Comparison of ENCODE assay signal across 9 cellular contexts in the genomic region with DNA sequence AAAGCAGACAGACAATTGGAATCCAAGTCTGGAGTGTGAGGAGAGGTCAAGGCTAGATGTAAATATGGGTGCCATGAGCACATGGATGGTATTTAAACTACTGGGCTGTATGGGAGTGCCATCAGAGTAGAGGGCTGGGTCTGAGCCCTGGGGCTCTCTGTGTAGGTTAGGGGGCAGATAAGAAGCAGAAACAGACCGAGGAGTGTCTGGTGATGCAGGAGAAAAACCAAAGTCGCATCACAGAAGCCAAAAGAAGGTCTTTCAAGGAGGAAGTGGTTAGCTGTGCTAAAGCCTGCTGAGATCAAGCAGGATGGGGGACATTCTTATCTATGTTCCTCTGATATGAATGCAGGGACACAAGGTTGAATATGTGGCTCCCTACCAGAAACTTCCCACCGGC. TPM values are rescaled to one million over a fixed set of nuclear protein-coding genes. Genes with fewer than 3 reads are reported as not detected.
DNase-seq lines count a peak whose midpoint lies in the region; ATAC-seq, FAIRE-seq and TF ChIP-seq lines count a peak whose summit lies in the region.
"Had no signal": no experiment of that assay in that cellular context is flagged by ENCODE, and none has a peak within 500 bp of the region (broad histone marks: within the 10 kb centered on the region; RNA-seq: fewer than 3 reads in every experiment).

No MANE protein-coding gene starts in this region.

- H3K4me3 ChIP-seq in A549 (no peak overlapping the region), body of pancreas (no peak overlapping the region)

- H3K4me1 ChIP-seq in A549 (peaks cover 22% of the 10 kb centered on the region), body of pancreas (peaks cover 40% of the 10 kb centered on the region)

- CTCF ChIA-PET in A549 (lab: Yijun Ruan, JAX) = interaction anchor here (0.6 to 7.1 kb wide), 13 partner anchors 13 to 232 kb away, joined by 3 to 55 read pairs (median 3); a partner anchor contains a TSS

- ATAC-seq in A549 (no peak), GM18861 (IDR thresholded peaks at IDR 0.05; ENCODE audit: unreplicated experiment) (no peak), body of pancreas (no peak), GM18868 (IDR thresholded peaks at IDR 0.05; ENCODE audit: unreplicated experiment) (no peak), HG03342 (IDR thresholded peaks at IDR 0.05; ENCODE audit: unreplicated experiment) (no peak)

- POLR2A ChIA-PET in A549 (lab: Yijun Ruan, JAX) = no interaction called here

- H3K36me3 ChIP-seq in body of pancreas (replicated peaks in 1 of 2; ENCODE audit: insufficient read depth in 1 of 2, low read depth in 2 of 2) = peaks cover 0 to 2% of the 10 kb centered on the region in 2 donors

- no peak for DNase-seq in A549 (ENCODE audit: low read depth in 1 of 2, low spot score in 1 of 2)
- no peak for DNase-seq in GM12891 (ENCODE audit: insufficient read length, low spot score)
- DNase-seq in T-helper 1 cell = peak in 4 of 5 donors; percentile 18 to 76 (median 33)
- peak; percentile 37 to 46 for DNase-seq in erythroblast (lab: John Stamatoyannopoulos, UW)
- DNase-seq in body of pancreas = no peak
- DNase-seq: DMS79 had no signal

- TF ChIP-seq EP300 in A549 (IDR thresholded peaks at IDR 0.05) = no peak

- H3K27me3 ChIP-seq in body of pancreas = no peaks in the 10 kb centered on the region

- no peaks in the 10 kb centered on the region for H3K9me3 ChIP-seq in A549
- H3K9me3 ChIP-seq in body of pancreas = no peaks in the 10 kb centered on the region

- FAIRE-seq in A549 (lab: Jason Lieb, UNC) (no peak), GM12891 (lab: Jason Lieb, UNC) (peak; percentile 91)

- TF ChIP-seq RAD21 in A549 (conservative IDR thresholded peaks at IDR 0.05 in 1 of 2, IDR thresholded peaks at IDR 0.05 in 1 of 2) = no peak

- intact Hi-C loops in body of pancreas (cut with DNase I) = no loop called here

- H3K4me2 ChIP-seq in A549 = peak overlapping the region; percentile 98; the same call in 1 of the 3 replicates

- no peak for TF ChIP-seq CTCF in A549 (IDR thresholded peaks at IDR 0.05)
- TF ChIP-seq CTCF in body of pancreas (IDR thresholded peaks at IDR 0.05) = no peak

- TF ChIP-seq POLR2A in A549 (IDR thresholded peaks at IDR 0.05; ENCODE audit: low read length) (no peak), GM12891 (IDR thresholded peaks at IDR 0.05; ENCODE audit: low read depth, low read length) (no peak), erythroblast (IDR thresholded peaks at IDR 0.05; ENCODE audit: low read length) (peak; percentile 39), body of pancreas (IDR thresholded peaks at IDR 0.05) (no peak)

- WGBS in A549 (ENCODE audit: missing lambda C conversion rate) = 93% methylated on average over 3 of the region's 3 CpGs
- 60 to 76% methylated on average over 3 of the region's 3 CpGs for WGBS in body of pancreas, 2 donors

- H3K27ac ChIP-seq in A549 (no peak overlapping the region), body of pancreas (no peak overlapping the region)

TF ChIP-seq in A549, 52 proteins besides CTCF, POLR2A, EP300 and RAD21:
- TF ChIP-seq ESRRA (IDR thresholded peaks at IDR 0.05; ENCODE audit: borderline replicate concordance, low read length) = no peak
TF ChIP-seq in A549: peak in this region for 0.

TF ChIP-seq in GM12891, 5 proteins besides CTCF, POLR2A, EP300 and RAD21:
- TF ChIP-seq POLR2AphosphoS5 (IDR thresholded peaks at IDR 0.05; ENCODE audit: low read depth, low read length) (no peak), TAF1 (IDR thresholded peaks at IDR 0.05; ENCODE audit: low read depth, low read length) (no peak), SPI1 (IDR thresholded peaks at IDR 0.05; ENCODE audit: low read depth, low read length) (peak; percentile 89), POU2F2 (IDR thresholded peaks at IDR 0.05; ENCODE audit: low read depth, low read length) (no peak), PAX5 (IDR thresholded peaks at IDR 0.05; ENCODE audit: insufficient read depth, low read length, severe bottlenecking) (no peak)

RNA-seq across cellular contexts. Expression of a gene that starts 1.9 kb away (rescaled TPM):
- 24.8 and 42.5 TPM in 2 replicates for polyA plus RNA-seq in A549 (2011; rRNA removed)
- 61.5 and 68.2 TPM in 2 replicates for polyA plus RNA-seq in A549 (2012; cell fraction: cytosol; rRNA removed)
- polyA plus RNA-seq in A549 (2012; cell fraction: nucleus; rRNA removed) = 94.8 and 106 TPM in 2 replicates
- 37.7 to 38.4 TPM (median 38.3 TPM) in 3 replicates for polyA plus RNA-seq in A549 (2017; fragmentation: RNase III; extraction: RNeasy Plus Mini Kit Qiagen cat#74134 plus additional on column Dnase treatment)
- 35.1 and 35.5 TPM in 2 replicates for polyA minus RNA-seq in A549 (2011; rRNA and poly(A)+ RNA removed)
- polyA plus RNA-seq in GM12891 (2012; ENCODE audit: low read depth, missing spikeins) = 18.0 TPM
- 100 to 1,000 TPM in 1 of 2 donors, 10 to 100 TPM in 1; 63.8 to 123 TPM for total RNA-seq in body of pancreas

RNA-seq across cellular contexts. Expression of a gene that starts 2.9 kb away (rescaled TPM):
- polyA plus RNA-seq in A549 (2011; rRNA removed) (3.6 and 4.6 TPM in 2 replicates), A549 (2017; fragmentation: RNase III; extraction: RNeasy Plus Mini Kit Qiagen cat#74134 plus additional on column Dnase treatment) (9.9 to 11.2 TPM (median 10.7 TPM) in 3 replicates)
- polyA plus RNA-seq in A549 (2012; cell fraction: cytosol; rRNA removed) = 6.7 and 8.7 TPM in 2 replicates
- 17.8 and 29.6 TPM in 2 replicates for polyA plus RNA-seq in A549 (2012; cell fraction: nucleus; rRNA removed)
- 8.2 and 9.4 TPM in 2 replicates for polyA minus RNA-seq in A549 (2011; rRNA and poly(A)+ RNA removed)
- 0.04 TPM for polyA plus RNA-seq in GM12891 (2012; ENCODE audit: low read depth, missing spikeins)
- 10 to 100 TPM in 1 of 2 donors, 1 to 10 TPM in 1; 9.1 to 16.2 TPM for total RNA-seq in body of pancreas

RNA-seq across cellular contexts. Expression of a gene that starts 7.3 kb away (rescaled TPM):
- 18.9 and 20.7 TPM in 2 replicates for polyA plus RNA-seq in A549 (2011; rRNA removed)
- polyA plus RNA-seq in A549 (2012; cell fraction: cytosol; rRNA removed) = 48.5 and 63.6 TPM in 2 replicates
- polyA plus RNA-seq in A549 (2012; cell fraction: nucleus; rRNA removed) = 194 and 265 TPM in 2 replicates
- polyA plus RNA-seq in A549 (2017; fragmentation: RNase III; extraction: RNeasy Plus Mini Kit Qiagen cat#74134 plus additional on column Dnase treatment) = 32.6 to 38.2 TPM (median 35.0 TPM) in 3 replicates
- polyA minus RNA-seq in A549 (2011; rRNA and poly(A)+ RNA removed) = 14.3 and 16.5 TPM in 2 replicates
- 5.2 TPM for polyA plus RNA-seq in GM12891 (2012; ENCODE audit: low read depth, missing spikeins)
- 100 to 1,000 TPM; 113 to 251 TPM for total RNA-seq in body of pancreas

Comparison
In these comparisons a context has a peak if more than half of its experiments do, and no peak if none do; other contexts are left out.
1. DNase-seq: peak in T-helper 1 cell (4 of 5) and erythroblast (2 of 2); none in A549 (0 of 2), GM12891 (single experiment) and body of pancreas (0 of 4).